Comparison of ENCODE assay signal across 9 cellular contexts in the genomic region with DNA sequence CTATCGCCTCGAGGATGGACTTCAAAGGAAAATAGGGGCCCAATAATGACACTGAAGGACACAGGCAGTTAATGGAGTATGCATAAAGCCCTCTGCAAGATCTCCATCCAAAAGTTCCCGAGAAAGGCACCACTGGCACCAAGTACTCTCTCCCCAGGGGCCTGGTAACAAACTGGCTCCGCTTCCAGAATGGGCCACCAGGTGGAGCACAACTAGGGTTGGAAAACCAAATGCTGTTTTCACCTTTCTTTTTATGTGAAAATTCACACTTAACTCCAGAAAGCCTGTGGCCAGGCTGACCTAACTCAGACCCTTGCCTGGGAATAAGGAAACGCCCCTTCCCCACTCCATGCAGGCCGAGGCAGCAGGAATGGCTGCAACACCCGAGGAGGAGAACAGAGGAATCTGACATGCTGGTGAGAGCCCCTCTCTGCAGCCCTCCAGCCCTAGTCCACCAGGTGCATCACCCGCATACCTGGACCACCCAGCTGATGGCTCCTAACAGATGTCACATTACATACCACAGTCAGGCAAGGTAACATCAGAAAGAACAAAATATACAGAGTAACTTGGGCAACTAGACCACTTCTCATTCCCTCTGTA. TPM values are rescaled to one million over a fixed set of nuclear protein-coding genes. Genes with fewer than 3 reads are reported as not detected.
DNase-seq lines count a peak whose midpoint lies in the region; ATAC-seq and TF ChIP-seq lines count a peak whose summit lies in the region.
"Had no signal": no experiment of that assay in that cellular context is flagged by ENCODE, and none has a peak within 500 bp of the region (broad histone marks: within the 10 kb centered on the region; RNA-seq: fewer than 3 reads in every experiment).

No MANE protein-coding gene starts in this region.

- H3K27ac Mint-ChIP-seq in CD4-positive, alpha-beta T cell, result no peak overlapping the region
- H3K27ac Mint-ChIP-seq in activated naive CD4-positive, alpha-beta T cell treated with anti-CD3 and anti-CD28 coated beads, Interleukin-2, amount 50 U/mL, for 72 hours, result peak overlapping the region in 1 of 2 donors; percentile 14

- no peaks in the 10 kb centered on the region for H3K27me3 Mint-ChIP-seq in CD4-positive, alpha-beta T cell
- H3K27me3 Mint-ChIP-seq: IgD-negative memory B cell had no signal

- no peak overlapping the region for H3K27ac ChIP-seq in CD4-positive, alpha-beta T cell (ENCODE audit: low read depth, low read length)

- H3K4me3 Mint-ChIP-seq in CD4-positive, alpha-beta T cell, result no peak overlapping the region
- H3K4me3 Mint-ChIP-seq: IgD-negative memory B cell had no signal

- H3K4me1 Mint-ChIP-seq in CD4-positive, alpha-beta T cell (ENCODE audit: low read depth), result peaks cover 13% of the 10 kb centered on the region

- CTCF ChIA-PET in CD4-positive, alpha-beta T cell (lab: Charles Lee), result interaction anchor here (0.6 to 1.1 kb wide), 2 partner anchors 42 to 96 kb away, joined by 3 to 4 read pairs; no protein-coding TSS in a partner anchor

- H3K36me3 Mint-ChIP-seq in CD4-positive, alpha-beta T cell (ENCODE audit: low read depth), result peaks cover 29% of the 10 kb centered on the region
- peaks cover 0 to 8% of the 10 kb centered on the region in 2 donors for H3K36me3 Mint-ChIP-seq in activated naive CD4-positive, alpha-beta T cell treated with anti-CD3 and anti-CD28 coated beads, Interleukin-2, amount 50 U/mL, for 72 hours
- H3K36me3 Mint-ChIP-seq: IgD-negative memory B cell had no signal

- H3K27me3 ChIP-seq in CD4-positive, alpha-beta T cell (ENCODE audit: control insufficient read depth, insufficient read depth, low read length), result no peaks in the 10 kb centered on the region

- no peaks in the 10 kb centered on the region for H3K9me3 ChIP-seq in CD4-positive, alpha-beta T cell (ENCODE audit: control insufficient read depth, low read length)

- DNase-seq in CD4-positive, alpha-beta T cell, result peak; percentile 59 to 82 (median 69)
- DNase-seq in HK-2 (ENCODE audit: unreplicated experiment) (peak; percentile 47), cardiac septum (ENCODE audit: low spot score) (peak; percentile 78), retina (peak; percentile 62), amniotic stem cell (lab: John Stamatoyannopoulos, UW) (no peak)
- peak in 1 of 2 donors; percentile 78 for DNase-seq in activated naive CD4-positive, alpha-beta T cell treated with anti-CD3 and anti-CD28 coated beads, Interleukin-2, amount 50 U/mL, for 72 hours (ENCODE audit: low spot score in 2 of 2)

- no peaks in the 10 kb centered on the region for H3K9me3 Mint-ChIP-seq in CD4-positive, alpha-beta T cell
- no peaks in the 10 kb centered on the region for H3K9me3 Mint-ChIP-seq in activated naive CD4-positive, alpha-beta T cell treated with anti-CD3 and anti-CD28 coated beads, Interleukin-2, amount 50 U/mL, for 72 hours
- H3K9me3 Mint-ChIP-seq: IgD-negative memory B cell had no signal

- peak; percentile 83 for TF ChIP-seq CTCF in CD4-positive, alpha-beta T cell (IDR thresholded peaks at IDR 0.05)

- ATAC-seq in CD4-positive, alpha-beta T cell (ENCODE audit: poor library complexity), result peak; percentile 74
- peak; percentile 88 for ATAC-seq in SK-N-SH treated with all-trans-retinoic acid at 6 μM for 48 hours
- ATAC-seq in activated naive CD4-positive, alpha-beta T cell treated with anti-CD3 and anti-CD28 coated beads, Interleukin-2, amount 50 U/mL, for 72 hours, result peak; percentile 42 to 53
- no peak for ATAC-seq in HG02798 (IDR thresholded peaks at IDR 0.05; ENCODE audit: poor library complexity, unreplicated experiment)

- POLR2A ChIA-PET in CD4-positive, alpha-beta T cell (lab: Charles Lee), result interaction anchor here (0.9 kb wide), 1 partner anchor 43 kb away, joined by 4 read pairs; a partner anchor contains a TSS

- intact Hi-C loops in CD4-positive, alpha-beta T cell (cut with DNase I, micrococcal nuclease), result loop anchor here (1.0 to 2.0 kb wide), 5 partner anchors 23 to 259 kb away; a partner anchor contains a TSS
- intact Hi-C loops in cardiac septum (cut with DNase I), result loop anchor here (2.0 to 5.0 kb wide), 3 partner anchors 43 to 258 kb away; a partner anchor contains a TSS

TF ChIP-seq in SK-N-SH treated with all-trans-retinoic acid at 6 μM for 48 hours, 23 proteins besides CTCF, POLR2A, EP300 and RAD21:
- TF ChIP-seq, protein P1, sequence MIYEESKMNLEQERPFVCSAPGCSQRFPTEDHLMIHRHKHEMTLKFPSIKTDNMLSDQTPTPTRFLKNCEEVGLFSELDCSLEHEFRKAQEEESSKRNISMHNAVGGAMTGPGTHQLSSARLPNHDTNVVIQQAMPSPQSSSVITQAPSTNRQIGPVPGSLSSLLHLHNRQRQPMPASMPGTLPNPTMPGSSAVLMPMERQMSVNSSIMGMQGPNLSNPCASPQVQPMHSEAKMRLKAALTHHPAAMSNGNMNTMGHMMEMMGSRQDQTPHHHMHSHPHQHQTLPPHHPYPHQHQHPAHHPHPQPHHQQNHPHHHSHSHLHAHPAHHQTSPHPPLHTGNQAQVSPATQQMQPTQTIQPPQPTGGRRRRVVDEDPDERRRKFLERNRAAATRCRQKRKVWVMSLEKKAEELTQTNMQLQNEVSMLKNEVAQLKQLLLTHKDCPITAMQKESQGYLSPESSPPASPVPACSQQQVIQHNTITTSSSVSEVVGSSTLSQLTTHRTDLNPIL (CRISPR knock-in tag; IDR thresholded peaks at IDR 0.05; ENCODE audit: low read depth), result no peak
- TF ChIP-seq TOX (CRISPR knock-in tag; IDR thresholded peaks at IDR 0.05; ENCODE audit: borderline replicate concordance) (no peak), GLIS3 (CRISPR knock-in tag; IDR thresholded peaks at IDR 0.05) (no peak)
- TF ChIP-seq, protein P2, sequence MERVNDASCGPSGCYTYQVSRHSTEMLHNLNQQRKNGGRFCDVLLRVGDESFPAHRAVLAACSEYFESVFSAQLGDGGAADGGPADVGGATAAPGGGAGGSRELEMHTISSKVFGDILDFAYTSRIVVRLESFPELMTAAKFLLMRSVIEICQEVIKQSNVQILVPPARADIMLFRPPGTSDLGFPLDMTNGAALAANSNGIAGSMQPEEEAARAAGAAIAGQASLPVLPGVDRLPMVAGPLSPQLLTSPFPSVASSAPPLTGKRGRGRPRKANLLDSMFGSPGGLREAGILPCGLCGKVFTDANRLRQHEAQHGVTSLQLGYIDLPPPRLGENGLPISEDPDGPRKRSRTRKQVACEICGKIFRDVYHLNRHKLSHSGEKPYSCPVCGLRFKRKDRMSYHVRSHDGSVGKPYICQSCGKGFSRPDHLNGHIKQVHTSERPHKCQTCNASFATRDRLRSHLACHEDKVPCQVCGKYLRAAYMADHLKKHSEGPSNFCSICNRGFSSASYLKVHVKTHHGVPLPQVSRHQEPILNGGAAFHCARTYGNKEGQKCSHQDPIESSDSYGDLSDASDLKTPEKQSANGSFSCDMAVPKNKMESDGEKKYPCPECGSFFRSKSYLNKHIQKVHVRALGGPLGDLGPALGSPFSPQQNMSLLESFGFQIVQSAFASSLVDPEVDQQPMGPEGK (CRISPR knock-in tag; IDR thresholded peaks at IDR 0.05; ENCODE audit: borderline replicate concordance), result no peak
- TF ChIP-seq, protein P3, sequence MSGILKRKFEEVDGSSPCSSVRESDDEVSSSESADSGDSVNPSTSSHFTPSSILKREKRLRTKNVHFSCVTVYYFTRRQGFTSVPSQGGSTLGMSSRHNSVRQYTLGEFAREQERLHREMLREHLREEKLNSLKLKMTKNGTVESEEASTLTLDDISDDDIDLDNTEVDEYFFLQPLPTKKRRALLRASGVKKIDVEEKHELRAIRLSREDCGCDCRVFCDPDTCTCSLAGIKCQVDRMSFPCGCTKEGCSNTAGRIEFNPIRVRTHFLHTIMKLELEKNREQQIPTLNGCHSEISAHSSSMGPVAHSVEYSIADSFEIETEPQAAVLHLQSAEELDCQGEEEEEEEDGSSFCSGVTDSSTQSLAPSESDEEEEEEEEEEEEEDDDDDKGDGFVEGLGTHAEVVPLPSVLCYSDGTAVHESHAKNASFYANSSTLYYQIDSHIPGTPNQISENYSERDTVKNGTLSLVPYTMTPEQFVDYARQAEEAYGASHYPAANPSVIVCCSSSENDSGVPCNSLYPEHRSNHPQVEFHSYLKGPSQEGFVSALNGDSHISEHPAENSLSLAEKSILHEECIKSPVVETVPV (CRISPR knock-in tag; IDR thresholded peaks at IDR 0.05), result no peak
TF ChIP-seq in SK-N-SH treated with all-trans-retinoic acid at 6 μM for 48 hours: peak in this region for 0.

RNA-seq across cellular contexts. Expression of a gene that starts 42.8 kb away (rescaled TPM):
- total RNA-seq in CD4-positive, alpha-beta T cell, result 10 to 100 TPM; 16.8 to 18.2 TPM
- total RNA-seq in activated naive CD4-positive, alpha-beta T cell treated with anti-CD3 and anti-CD28 coated beads, Interleukin-2, amount 50 U/mL, for 72 hours, result 10 to 100 TPM; 38.1 to 40.6 TPM
- total RNA-seq in cardiac septum, result 25.5 TPM
